12 cellular contexts compared by ENCODE assay signal in genomic region chr10:60123172-60123571, GRCh38.
DNase-seq lines count a peak whose midpoint lies in the region; ATAC-seq and TF ChIP-seq lines count a peak whose summit lies in the region.
"Had no signal": no experiment of that assay in that cellular context is flagged by ENCODE, and none has a peak within 500 bp of the region (broad histone marks: within the 10 kb centered on the region; RNA-seq: fewer than 3 reads in every experiment).

No MANE protein-coding gene starts in this region.

- ATAC-seq in foreskin keratinocyte (peak; percentile 97), GM21825 (IDR thresholded peaks at IDR 0.05; ENCODE audit: unreplicated experiment) (no peak), GM19452 (IDR thresholded peaks at IDR 0.05; ENCODE audit: unreplicated experiment) (no peak)
- ATAC-seq in naive thymus-derived CD8-positive, alpha-beta T cell = no peak

- peaks cover 18% of the 10 kb centered on the region for H3K4me1 Mint-ChIP-seq in Caco-2 (ENCODE audit: low read depth, unreplicated experiment)
- no peaks in the 10 kb centered on the region for H3K4me1 Mint-ChIP-seq in naive thymus-derived CD8-positive, alpha-beta T cell
- peaks cover 1% of the 10 kb centered on the region for H3K4me1 Mint-ChIP-seq in activated T-cell treated with anti-CD3 and anti-CD28 coated beads, Interleukin-2, amount 50 U/mL, for 24 hours (ENCODE audit: low read depth)

- peak overlapping the region; percentile 50 for H3K27ac Mint-ChIP-seq in Caco-2 (ENCODE audit: unreplicated experiment)
- H3K27ac Mint-ChIP-seq in naive thymus-derived CD8-positive, alpha-beta T cell = no peak overlapping the region
- no peak overlapping the region for H3K27ac Mint-ChIP-seq in activated T-cell treated with anti-CD3 and anti-CD28 coated beads, Interleukin-2, amount 50 U/mL, for 24 hours
- H3K27ac Mint-ChIP-seq: activated naive CD8-positive, alpha-beta T cell had no signal

- no TSS peak for BruUV-seq in Caco-2 (replicated peaks; lab: Mats Ljungman, UMichigan)

- DNase-seq in Caco-2 (no peak), SJSA1 (ENCODE audit: low read depth in 1 of 2, low spot score in 2 of 2) (peak in 1 of 2 experiments; percentile 9), foreskin keratinocyte (peak; percentile 86 to 94), renal cortical epithelial cell (ENCODE audit: low read depth) (peak; percentile 99)
- no peak for DNase-seq in naive thymus-derived CD8-positive, alpha-beta T cell
- no peak for DNase-seq in activated T-cell treated with anti-CD3 and anti-CD28 coated beads, Interleukin-2, amount 50 U/mL, for 24 hours
- DNase-seq: NCI-H1694; RPMI8226; stimulated activated CD4-positive, alpha-beta T cell treated with anti-CD3 and anti-CD28 coated beads, Interleukin-1b, Interleukin-23, amount 100 ng/mL, for 48 hours had no signal

- H3K27ac ChIP-seq in SJSA1 (peak overlapping the region; percentile 23; the same call in 1 of the 2 replicates), foreskin keratinocyte (peak overlapping the region; percentile 72)

- H3K27me3 Mint-ChIP-seq in Caco-2 (ENCODE audit: insufficient read depth, unreplicated experiment) = no peaks in the 10 kb centered on the region
- H3K27me3 Mint-ChIP-seq in naive thymus-derived CD8-positive, alpha-beta T cell = no peaks in the 10 kb centered on the region
- H3K27me3 Mint-ChIP-seq in activated T-cell treated with anti-CD3 and anti-CD28 coated beads, Interleukin-2, amount 50 U/mL, for 24 hours = no peaks in the 10 kb centered on the region

- no peaks in the 10 kb centered on the region for H3K36me3 Mint-ChIP-seq in Caco-2 (ENCODE audit: insufficient read depth, unreplicated experiment)
- H3K36me3 Mint-ChIP-seq in naive thymus-derived CD8-positive, alpha-beta T cell = peaks cover 1 to 5% (median 5%) of the 10 kb centered on the region in 3 donors
- peaks cover 37% of the 10 kb centered on the region for H3K36me3 Mint-ChIP-seq in activated T-cell treated with anti-CD3 and anti-CD28 coated beads, Interleukin-2, amount 50 U/mL, for 24 hours (ENCODE audit: low read depth)
- H3K36me3 Mint-ChIP-seq: activated naive CD8-positive, alpha-beta T cell had no signal

- TF ChIP-seq CTCF in Caco-2 (IDR thresholded peaks at IDR 0.05; ENCODE audit: insufficient read depth in 1 of 2, low read depth in 1 of 2, low read length in 1 of 2, severe bottlenecking in 1 of 2, unreplicated experiment in 1 of 2) (no peak), foreskin keratinocyte (conservative IDR thresholded peaks at IDR 0.05) (no peak)

- H3K4me1 ChIP-seq in Caco-2 (peaks cover 15% of the 10 kb centered on the region), SJSA1 (replicated peaks) (peaks cover 13% of the 10 kb centered on the region), foreskin keratinocyte (peaks cover 12% of the 10 kb centered on the region)

- H3K36me3 ChIP-seq in Caco-2 (ENCODE audit: control insufficient read depth, insufficient read depth, low read length) (no peaks in the 10 kb centered on the region), SJSA1 (no peaks in the 10 kb centered on the region)

- intact Hi-C loops in Caco-2 (cut with micrococcal nuclease; ENCODE audit: unreplicated experiment) = no loop called here

- no peak overlapping the region for H3K4me3 ChIP-seq in Caco-2 (ENCODE audit: low read depth, low read length)
- no peak overlapping the region for H3K4me3 ChIP-seq in SJSA1

- H3K9me3 Mint-ChIP-seq in Caco-2 (ENCODE audit: unreplicated experiment) = peaks cover 14% of the 10 kb centered on the region
- H3K9me3 Mint-ChIP-seq in naive thymus-derived CD8-positive, alpha-beta T cell = no peaks in the 10 kb centered on the region
- H3K9me3 Mint-ChIP-seq in activated T-cell treated with anti-CD3 and anti-CD28 coated beads, Interleukin-2, amount 50 U/mL, for 24 hours = no peaks in the 10 kb centered on the region

- CTCF ChIA-PET in Caco-2 (lab: Charles Lee) = no interaction called here

- H3K27me3 ChIP-seq in Caco-2 (replicated peaks; ENCODE audit: control insufficient read depth, insufficient read depth, low read length) (no peaks in the 10 kb centered on the region), SJSA1 (replicated peaks) (no peaks in the 10 kb centered on the region), foreskin keratinocyte (no peaks in the 10 kb centered on the region)

- H3K4me3 Mint-ChIP-seq in Caco-2 (ENCODE audit: unreplicated experiment) = no peak overlapping the region
- H3K4me3 Mint-ChIP-seq in naive thymus-derived CD8-positive, alpha-beta T cell = no peak overlapping the region
- H3K4me3 Mint-ChIP-seq in activated T-cell treated with anti-CD3 and anti-CD28 coated beads, Interleukin-2, amount 50 U/mL, for 24 hours = no peak overlapping the region
- H3K4me3 Mint-ChIP-seq: activated naive CD8-positive, alpha-beta T cell had no signal

- POLR2A ChIA-PET in Caco-2 (lab: Charles Lee) = no interaction called here
- POLR2A ChIA-PET in naive thymus-derived CD8-positive, alpha-beta T cell (lab: Charles Lee) = no interaction called here

- H3K9me3 ChIP-seq in Caco-2 = no peaks in the 10 kb centered on the region
- H3K9me3 ChIP-seq in SJSA1 (replicated peaks) = no peaks in the 10 kb centered on the region

Comparison
In these comparisons a context has a peak if more than half of its experiments do, and no peak if none do; other contexts are left out.
1. DNase-seq: peak in foreskin keratinocyte (2 of 2) and renal cortical epithelial cell (single experiment); none in Caco-2 (0 of 2), naive thymus-derived CD8-positive, alpha-beta T cell (0 of 10) and activated T-cell treated with anti-CD3 and anti-CD28 coated beads, Interleukin-2, amount 50 U/mL, for 24 hours (single experiment).